In the genomic region with DNA sequence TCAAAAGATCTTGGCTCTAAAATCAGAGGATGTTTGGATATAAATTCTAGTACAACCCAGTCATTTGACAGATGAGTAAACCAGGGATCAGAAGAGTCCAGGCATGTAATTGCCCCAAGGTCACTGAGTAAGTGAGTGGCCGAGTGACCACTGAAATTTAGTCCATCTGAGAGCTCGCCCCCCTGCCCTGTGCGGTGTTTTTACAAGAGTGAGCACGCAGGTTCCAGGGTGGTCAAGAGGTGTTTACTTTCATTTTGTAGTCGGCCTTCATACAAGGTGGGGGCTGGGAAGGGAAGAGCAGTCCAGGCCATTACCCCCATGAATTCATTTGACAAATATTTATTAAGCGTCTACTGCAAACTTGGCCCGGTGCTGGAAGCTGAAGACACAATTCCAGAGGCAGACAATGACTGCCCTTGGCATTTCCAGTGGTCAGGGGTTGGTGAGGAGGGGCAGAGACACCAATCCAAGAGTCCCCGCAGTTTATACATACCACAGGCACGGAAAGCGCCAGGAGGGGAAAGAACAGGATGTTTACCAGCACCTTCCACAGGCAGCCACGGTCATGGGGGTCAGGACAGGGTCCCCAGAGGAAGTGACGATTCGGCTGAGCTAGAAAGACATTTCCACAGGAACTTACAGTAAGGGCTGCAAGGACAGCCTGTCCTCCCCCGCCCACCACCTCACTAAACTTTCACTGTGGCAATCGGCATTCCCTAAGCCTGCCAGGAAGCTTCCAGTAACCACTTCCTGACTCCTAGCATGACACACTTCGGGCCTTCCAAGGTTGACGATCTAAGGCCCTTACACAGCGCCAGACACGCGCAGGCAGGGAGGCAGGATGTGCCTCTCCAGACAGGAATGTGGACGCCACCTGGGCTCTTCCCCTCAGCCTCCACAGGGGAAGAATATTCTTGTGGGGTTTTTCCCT, we compare ENCODE assay signal across 1 cellular context.
TF ChIP-seq lines count a peak whose summit lies in the region.

No MANE protein-coding gene starts in this region.

TF ChIP-seq in GM12891, 5 proteins besides CTCF, POLR2A, EP300 and RAD21:
- no peak for TF ChIP-seq PAX5 (IDR thresholded peaks at IDR 0.05; ENCODE audit: insufficient read depth, low read length, severe bottlenecking)
- no peak for TF ChIP-seq POLR2AphosphoS5 (IDR thresholded peaks at IDR 0.05; ENCODE audit: low read depth, low read length)
- no peak for TF ChIP-seq POU2F2 (IDR thresholded peaks at IDR 0.05; ENCODE audit: low read depth, low read length)
- no peak for TF ChIP-seq TAF1 (IDR thresholded peaks at IDR 0.05; ENCODE audit: low read depth, low read length)
- no peak for TF ChIP-seq SPI1 (IDR thresholded peaks at IDR 0.05; ENCODE audit: low read depth, low read length)
